In the genomic region with DNA sequence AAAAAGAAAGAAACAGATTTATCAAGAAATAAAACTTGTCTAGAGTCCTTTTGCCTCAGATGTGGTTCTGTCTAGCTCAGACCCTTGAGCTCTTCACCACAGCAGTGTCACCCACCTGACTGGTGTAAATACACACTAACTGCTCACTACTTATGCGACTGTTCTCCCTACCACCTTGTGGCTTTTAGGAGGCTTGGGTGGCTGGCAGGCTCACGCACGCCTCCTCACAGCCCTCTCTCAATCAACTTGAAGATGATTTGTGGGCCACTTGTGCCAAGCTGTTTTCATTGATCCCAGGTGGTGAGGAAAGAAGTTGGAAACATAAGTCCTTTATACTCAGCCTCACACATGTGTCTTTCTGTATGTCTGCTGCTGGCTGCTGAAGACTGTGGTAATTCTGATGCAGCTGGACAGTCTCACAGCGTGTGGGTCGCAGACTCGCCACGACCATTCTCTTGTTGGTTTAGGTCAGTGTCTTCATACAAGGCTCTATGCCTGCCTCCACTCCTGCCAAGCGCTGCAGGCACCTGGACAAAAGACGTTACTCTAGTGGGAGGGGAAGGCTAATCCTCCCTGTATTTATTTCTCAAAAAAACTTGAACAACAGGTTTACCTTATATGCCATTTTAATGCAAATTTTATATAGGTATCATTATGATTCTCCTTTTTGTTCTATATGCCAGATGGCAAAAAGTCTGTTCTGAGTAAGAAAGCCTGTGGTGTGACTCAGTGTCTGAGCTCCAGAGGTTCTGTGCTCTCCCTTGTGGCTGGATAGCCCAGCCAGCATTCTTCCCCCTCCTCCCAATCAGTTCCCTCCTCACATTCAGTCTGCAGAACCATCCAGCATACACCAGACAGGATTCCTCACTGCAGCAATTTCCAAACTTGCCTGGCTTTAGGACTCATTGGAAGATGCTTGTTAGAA, we compare ENCODE assay signal across 1 cellular context.
TF ChIP-seq lines count a peak whose summit lies in the region.

No MANE protein-coding gene starts in this region.

TF ChIP-seq in endothelial cell of umbilical vein, 7 proteins besides CTCF, POLR2A, EP300 and RAD21 (continued from another document):
- no peak for TF ChIP-seq EZH2 (IDR thresholded peaks at IDR 0.05; ENCODE audit: borderline replicate concordance, low read depth, low read length, severe bottlenecking)
- no peak for TF ChIP-seq GATA2 (IDR thresholded peaks at IDR 0.05; ENCODE audit: insufficient read depth, insufficient read length, low read depth, low read length)
- no peak for TF ChIP-seq MYC (IDR thresholded peaks at IDR 0.05; ENCODE audit: low read depth, low read length)
- TF ChIP-seq FOS (IDR thresholded peaks at IDR 0.05; ENCODE audit: borderline replicate concordance, insufficient read depth, low read length): peak; percentile 18
